In the genomic region with DNA sequence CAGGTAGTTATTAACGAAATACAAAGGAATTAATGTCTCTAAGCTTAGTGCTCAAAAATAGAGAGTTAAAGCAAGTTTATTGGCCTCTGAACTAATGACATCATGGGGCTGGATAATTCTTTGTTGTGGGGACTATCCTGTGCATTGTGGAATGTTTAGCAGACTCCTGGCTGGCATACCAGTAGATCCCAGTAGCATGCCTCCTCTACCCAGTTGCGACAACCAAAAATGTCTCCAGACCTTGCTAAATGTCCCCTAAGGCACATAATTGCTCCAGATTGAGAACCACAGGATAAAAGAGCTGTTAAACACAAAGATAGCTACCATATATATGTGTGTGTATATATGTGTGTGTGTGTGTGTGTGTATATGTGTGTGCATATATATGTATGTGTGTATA, we compare ENCODE assay signal across 30 cellular contexts.
"Had no signal": no experiment of that assay in that cellular context is flagged by ENCODE, and none has a peak within 500 bp of the region (broad histone marks: within the 10 kb centered on the region; RNA-seq: fewer than 3 reads in every experiment).

No MANE protein-coding gene starts in this region.

- H3K27ac Mint-ChIP-seq: natural killer cell; nephron; neural progenitor cell; progenitor cell of endocrine pancreas; stimulated activated memory B cell treated with anti-CD40 and anti-IgM and Interleukin-4, amounts not matched to agents 10 μg/mL and 1 μg/mL and 100 μg/mL, for 72 hours; stimulated activated naive CD8-positive, alpha-beta T cell treated with anti-CD3 and anti-CD28 coated beads, Interleukin-15, amount 100 ng/mL, for 72 hours had no signal

- H3K36me3 Mint-ChIP-seq: natural killer cell; stimulated activated memory B cell treated with anti-CD40 and anti-IgM and Interleukin-4, amounts not matched to agents 10 μg/mL and 1 μg/mL and 100 μg/mL, for 72 hours had no signal

- H3K9me3 ChIP-seq: ovary, psoas muscle, spleen, suprapubic skin, testis, tibial artery, transverse colon, upper lobe of left lung, vagina had no signal

- DNase-seq: natural killer cell; occipital lobe; ovary; posterior cingulate gyrus; psoas muscle; right cardiac atrium; spleen; stimulated activated CD4-positive, alpha-beta T cell treated with anti-CD3 and anti-CD28 coated beads, Interleukin-12 subunit alpha, Interleukin-12 subunit beta, amount 100 ng/mL, for 4 hours; stimulated activated CD4-positive, alpha-beta T cell treated with anti-CD3 and anti-CD28 coated beads, Interleukin-1b, Interleukin-23, amount 100 ng/mL, for 48 hours; stimulated activated CD4-positive, alpha-beta T cell treated with anti-CD3 and anti-CD28 coated beads, Interleukin-4, amount 100 ng/mL, for 1 hour; stimulated activated CD4-positive, alpha-beta T cell treated with anti-CD3 and anti-CD28 coated beads, Interleukin-4, amount 100 ng/mL, for 4 hours; stimulated activated CD8-positive, alpha-beta memory T cell treated with anti-CD3 and anti-CD28 coated beads, Interleukin-4, amount 100 ng/mL, for 48 hours; stimulated activated naive CD4-positive, alpha-beta T cell; stimulated activated naive CD8-positive, alpha-beta T cell treated with anti-CD3 and anti-CD28 coated beads, Interleukin-15, amount 100 ng/mL, for 72 hours; stimulated activated naive CD8-positive, alpha-beta T cell treated with anti-CD3 and anti-CD28 coated beads, Interleukin-15, Interleukin-2, amounts not matched to agents 100 U/mL and 50 U/mL, for 24 hours; substantia nigra; testis; tibial artery; transverse colon had no signal

- H3K4me1 ChIP-seq: neural progenitor cell, parathyroid adenoma, psoas muscle, spleen, suprapubic skin, testis, transverse colon, upper lobe of left lung, vagina had no signal

- H3K27me3 Mint-ChIP-seq: progenitor cell of endocrine pancreas; stimulated activated memory B cell treated with anti-CD40 and anti-IgM and Interleukin-4, amounts not matched to agents 10 μg/mL and 1 μg/mL and 100 μg/mL, for 72 hours; stimulated activated naive CD8-positive, alpha-beta T cell treated with anti-CD3 and anti-CD28 coated beads, Interleukin-15, amount 100 ng/mL, for 72 hours had no signal

- H3K4me3 Mint-ChIP-seq: natural killer cell; nephron; neural progenitor cell; stimulated activated memory B cell treated with anti-CD40 and anti-IgM and Interleukin-4, amounts not matched to agents 10 μg/mL and 1 μg/mL and 100 μg/mL, for 72 hours; stimulated activated naive CD8-positive, alpha-beta T cell treated with anti-CD3 and anti-CD28 coated beads, Interleukin-15, amount 100 ng/mL, for 72 hours had no signal

- H3K9me3 Mint-ChIP-seq: nephron; stimulated activated memory B cell treated with anti-CD40 and anti-IgM and Interleukin-4, amounts not matched to agents 10 μg/mL and 1 μg/mL and 100 μg/mL, for 72 hours; stimulated activated naive CD8-positive, alpha-beta T cell treated with anti-CD3 and anti-CD28 coated beads, Interleukin-15, amount 100 ng/mL, for 72 hours had no signal

- ATAC-seq: natural killer cell; psoas muscle; right cardiac atrium; sciatic nerve; stimulated activated memory B cell treated with anti-CD40 and anti-IgM and Interleukin-4, amounts not matched to agents 10 μg/mL and 1 μg/mL and 100 μg/mL, for 72 hours; stimulated activated naive CD8-positive, alpha-beta T cell treated with anti-CD3 and anti-CD28 coated beads, Interleukin-15, amount 100 ng/mL, for 72 hours; stimulated activated naive CD8-positive, alpha-beta T cell treated with anti-CD3 and anti-CD28 coated beads, Interleukin-15, Interleukin-2, amounts not matched to agents 100 U/mL and 50 U/mL, for 24 hours had no signal

- H3K4me3 ChIP-seq: neural progenitor cell, ovary, psoas muscle, skin epidermis, smooth muscle cell, spleen, suprapubic skin, testis, tibial artery, transverse colon, upper lobe of left lung, vagina had no signal

- H3K27ac ChIP-seq: neural progenitor cell, ovary, parathyroid adenoma, psoas muscle, skin epidermis, spleen, suprapubic skin, testis, tibial artery, transverse colon, upper lobe of left lung, vagina had no signal

- H3K36me3 ChIP-seq: neural progenitor cell, ovary, spleen, suprapubic skin, tibial artery, transverse colon, upper lobe of left lung, vagina had no signal

- H3K4me1 Mint-ChIP-seq: natural killer cell; neural progenitor cell; stimulated activated memory B cell treated with anti-CD40 and anti-IgM and Interleukin-4, amounts not matched to agents 10 μg/mL and 1 μg/mL and 100 μg/mL, for 72 hours; stimulated activated naive CD8-positive, alpha-beta T cell treated with anti-CD3 and anti-CD28 coated beads, Interleukin-15, amount 100 ng/mL, for 72 hours had no signal
